In the genomic region with DNA sequence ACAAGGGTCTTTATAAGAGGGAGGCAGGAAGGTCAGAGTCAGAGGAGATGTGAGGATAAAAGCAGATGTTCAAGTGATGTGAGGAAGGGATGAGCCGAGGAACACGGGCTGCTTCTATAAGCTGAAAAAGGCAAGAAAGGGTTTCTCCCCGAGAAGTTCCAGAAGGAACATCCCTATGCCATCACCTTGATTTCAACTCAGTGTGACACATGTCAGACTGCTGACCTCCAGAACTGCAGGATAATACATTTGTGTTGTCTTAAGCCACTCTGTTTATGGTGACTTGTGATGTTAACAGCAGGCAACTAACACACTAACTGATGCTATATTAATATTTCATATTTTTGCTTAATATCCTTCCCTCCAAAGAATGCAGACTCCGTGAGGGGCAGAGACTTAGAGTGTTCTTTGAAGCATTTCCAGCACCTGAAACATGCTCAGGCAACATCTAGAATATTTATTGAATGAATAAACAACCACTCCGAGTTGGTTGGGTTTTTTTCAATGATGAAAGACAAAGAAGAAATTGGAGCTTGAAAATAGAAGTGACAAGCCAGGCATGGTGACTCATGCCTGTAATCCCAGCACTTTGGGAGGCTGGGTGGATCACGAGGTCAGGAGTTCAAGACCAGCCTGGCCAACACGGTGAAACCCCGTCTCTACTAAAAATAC, we compare ENCODE assay signal across 21 cellular contexts.
DNase-seq lines count a peak whose midpoint lies in the region; ATAC-seq, FAIRE-seq and TF ChIP-seq lines count a peak whose summit lies in the region.
"Had no signal": no experiment of that assay in that cellular context is flagged by ENCODE, and none has a peak within 500 bp of the region (broad histone marks: within the 10 kb centered on the region; RNA-seq: fewer than 3 reads in every experiment).

No MANE protein-coding gene starts in this region.

- 0 out of 3 replicates have a peak, but pooled peaks cover 3% of the 10 kb centered on the region for H3K4me1 ChIP-seq in A549
- H3K4me1 ChIP-seq: Peyer's patch had no signal

- TF ChIP-seq POLR2A in A549 (IDR thresholded peaks at IDR 0.05; ENCODE audit: low read length) (no peak), H54 (IDR thresholded peaks at IDR 0.05; ENCODE audit: low read depth, low read length) (no peak)

- no peak for TF ChIP-seq EP300 in A549 (IDR thresholded peaks at IDR 0.05)

- no peaks in the 10 kb centered on the region for H3K36me3 Mint-ChIP-seq in activated T-helper 1 cell treated with anti-CD3 and anti-CD28 coated beads, Interleukin-12 subunit alpha, Interleukin-12 subunit beta, Interleukin-2, Interleukin-4 antibody, amounts not matched to agents 30 ng/mL and 10 ng/mL and 1 ng/mL, durations not matched to agents 14 hours and 24 hours and 36 hours (ENCODE audit: low read depth)
- H3K36me3 Mint-ChIP-seq in T-cell, result no peaks in the 10 kb centered on the region
- H3K36me3 Mint-ChIP-seq: CD4-positive, alpha-beta memory T cell had no signal

- peaks cover 9% of the 10 kb centered on the region for H3K9me3 Mint-ChIP-seq in activated T-helper 1 cell treated with anti-CD3 and anti-CD28 coated beads, Interleukin-12 subunit alpha, Interleukin-12 subunit beta, Interleukin-2, Interleukin-4 antibody, amounts not matched to agents 30 ng/mL and 10 ng/mL and 1 ng/mL, durations not matched to agents 14 hours and 24 hours and 36 hours
- peaks cover 2 to 5% (median 5%) of the 10 kb centered on the region in 3 donors for H3K9me3 Mint-ChIP-seq in T-cell
- H3K9me3 Mint-ChIP-seq: CD4-positive, alpha-beta memory T cell; HFFc6 had no signal

- H3K27ac Mint-ChIP-seq in activated T-helper 1 cell treated with anti-CD3 and anti-CD28 coated beads, Interleukin-12 subunit alpha, Interleukin-12 subunit beta, Interleukin-2, Interleukin-4 antibody, amounts not matched to agents 30 ng/mL and 10 ng/mL and 1 ng/mL, durations not matched to agents 14 hours and 24 hours and 36 hours, result no peak overlapping the region
- H3K27ac Mint-ChIP-seq in T-cell, result no peak overlapping the region
- H3K27ac Mint-ChIP-seq: CD4-positive, alpha-beta memory T cell; HFFc6 had no signal

- peaks cover 11% of the 10 kb centered on the region for H3K27me3 Mint-ChIP-seq in activated T-helper 1 cell treated with anti-CD3 and anti-CD28 coated beads, Interleukin-12 subunit alpha, Interleukin-12 subunit beta, Interleukin-2, Interleukin-4 antibody, amounts not matched to agents 30 ng/mL and 10 ng/mL and 1 ng/mL, durations not matched to agents 14 hours and 24 hours and 36 hours (ENCODE audit: insufficient read depth)
- peaks cover 12 to 14% of the 10 kb centered on the region in 2 donors for H3K27me3 Mint-ChIP-seq in T-cell

- no peaks in the 10 kb centered on the region for H3K27me3 ChIP-seq in WERI-Rb-1 (ENCODE audit: insufficient read depth, low read depth, severe bottlenecking)
- H3K27me3 ChIP-seq: BLaER1, Peyer's patch had no signal

- H3K4me1 Mint-ChIP-seq in activated T-helper 1 cell treated with anti-CD3 and anti-CD28 coated beads, Interleukin-12 subunit alpha, Interleukin-12 subunit beta, Interleukin-2, Interleukin-4 antibody, amounts not matched to agents 30 ng/mL and 10 ng/mL and 1 ng/mL, durations not matched to agents 14 hours and 24 hours and 36 hours (ENCODE audit: low read depth), result no peaks in the 10 kb centered on the region
- no peaks in the 10 kb centered on the region for H3K4me1 Mint-ChIP-seq in T-cell
- H3K4me1 Mint-ChIP-seq: CD4-positive, alpha-beta memory T cell had no signal

- CTCF ChIA-PET in A549 (lab: Yijun Ruan, JAX), result no interaction called here
- CTCF ChIA-PET in T-cell (lab: Charles Lee), result no interaction called here

- 72% methylated on average over 8 of the region's 8 CpGs for WGBS in A549 (ENCODE audit: missing lambda C conversion rate)

- TF ChIP-seq CTCF in A549 (IDR thresholded peaks at IDR 0.05) (no peak), WERI-Rb-1 (IDR thresholded peaks at IDR 0.05; ENCODE audit: low read depth, low read length) (no peak)

- no peak overlapping the region for H3K4me3 Mint-ChIP-seq in activated T-helper 1 cell treated with anti-CD3 and anti-CD28 coated beads, Interleukin-12 subunit alpha, Interleukin-12 subunit beta, Interleukin-2, Interleukin-4 antibody, amounts not matched to agents 30 ng/mL and 10 ng/mL and 1 ng/mL, durations not matched to agents 14 hours and 24 hours and 36 hours
- H3K4me3 Mint-ChIP-seq in T-cell, result no peak overlapping the region
- H3K4me3 Mint-ChIP-seq: CD4-positive, alpha-beta memory T cell; HFFc6 had no signal

- FAIRE-seq in A549 (lab: Jason Lieb, UNC) (no peak), H54 (lab: Jason Lieb, UNC) (no peak)
- FAIRE-seq: A204.1 had no signal

- ATAC-seq in A549, result no peak
- ATAC-seq in T-cell (replicated peaks in 1 of 4), result no peak

- H3K4me3 ChIP-seq in A549 (no peak overlapping the region), WERI-Rb-1 (ENCODE audit: low read depth, low read length) (no peak overlapping the region)
- H3K4me3 ChIP-seq: BLaER1, Peyer's patch, SK-N-MC had no signal

- TF ChIP-seq RAD21 in A549 (conservative IDR thresholded peaks at IDR 0.05 in 1 of 2, IDR thresholded peaks at IDR 0.05 in 1 of 2), result no peak

- intact Hi-C loops in activated T-helper 1 cell treated with anti-CD3 and anti-CD28 coated beads, Interleukin-12 subunit alpha, Interleukin-12 subunit beta, Interleukin-2, Interleukin-4 antibody, amounts not matched to agents 30 ng/mL and 10 ng/mL and 1 ng/mL, durations not matched to agents 14 hours and 24 hours and 36 hours (cut with micrococcal nuclease), result no loop called here

- no peak for DNase-seq in A549 (ENCODE audit: low read depth in 1 of 2, low spot score in 1 of 2)
- DNase-seq in HPDE6-E6E7 (ENCODE audit: extremely low spot score), result peak; percentile 81
- peak; percentile 31 for DNase-seq in WERI-Rb-1
- peak; percentile 50 for DNase-seq in epithelial cell of prostate (ENCODE audit: low read depth, low spot score)
- DNase-seq in activated T-helper 1 cell treated with anti-CD3 and anti-CD28 coated beads, Interleukin-12 subunit alpha, Interleukin-12 subunit beta, Interleukin-2, Interleukin-4 antibody, amounts not matched to agents 30 ng/mL and 10 ng/mL and 1 ng/mL, durations not matched to agents 14 hours and 24 hours and 36 hours (ENCODE audit: low spot score), result no peak
- no peak for DNase-seq in T-cell
- no peak for DNase-seq in H54 (ENCODE audit: insufficient read length, low spot score)
- DNase-seq in effector CD8-positive, alpha-beta T cell (lab: John Stamatoyannopoulos, UW), result no peak
- DNase-seq: CD4-positive, alpha-beta memory T cell; HFFc6; KG1; NCI-H1417 treated with DMSO at 0.1 percent for 48 hours; NCI-H187 treated with DMSO at 0.1 percent for 48 hours; NCI-H446; NCI-H526 treated with DMSO at 0.1 percent for 48 hours; NK-92 treated with Interleukin-12 subunit alpha and Interleukin-12 subunit beta, amount 100 ng/mL, for 24 hours; Peyer's patch; Right ventricle myocardium superior had no signal

- no peaks in the 10 kb centered on the region for H3K36me3 ChIP-seq in WERI-Rb-1
- H3K36me3 ChIP-seq: BLaER1, Peyer's patch had no signal

- POLR2A ChIA-PET in A549 (lab: Yijun Ruan, JAX) (no interaction called here), T-cell (lab: Charles Lee) (no interaction called here)

- H3K27ac ChIP-seq in A549 (no peak overlapping the region), WERI-Rb-1 (no peak overlapping the region), epithelial cell of prostate (peak overlapping the region; percentile 55)
- H3K27ac ChIP-seq: BLaER1, Peyer's patch, SK-N-MC had no signal

- H3K9me3 ChIP-seq in A549 (no peaks in the 10 kb centered on the region), WERI-Rb-1 (ENCODE audit: severe bottlenecking) (no peaks in the 10 kb centered on the region)
- H3K9me3 ChIP-seq: Peyer's patch had no signal

- no peak overlapping the region for H3K4me2 ChIP-seq in A549
- H3K4me2 ChIP-seq: BLaER1 had no signal

TF ChIP-seq in A549, 52 proteins besides CTCF, POLR2A, EP300 and RAD21:
- TF ChIP-seq BHLHE40 (IDR thresholded peaks at IDR 0.05; ENCODE audit: low read depth, low read length) (no peak), MAX (IDR thresholded peaks at IDR 0.05) (no peak), CEBPB (IDR thresholded peaks at IDR 0.05) (no peak), FOSL2 (IDR thresholded peaks at IDR 0.05) (no peak), FOSL2 (CRISPR knock-in tag; IDR thresholded peaks at IDR 0.05) (0 out of 2 replicates have a peak, but pooled peaks have one; percentile 13)

Comparison
In these comparisons a context has a peak if more than half of its experiments do, and no peak if none do; other contexts are left out.
1. DNase-seq: peak in HPDE6-E6E7 (single experiment), WERI-Rb-1 (single experiment) and epithelial cell of prostate (single experiment); none in A549 (0 of 2), activated T-helper 1 cell treated with anti-CD3 and anti-CD28 coated beads, Interleukin-12 subunit alpha, Interleukin-12 subunit beta, Interleukin-2, Interleukin-4 antibody, amounts not matched to agents 30 ng/mL and 10 ng/mL and 1 ng/mL, durations not matched to agents 14 hours and 24 hours and 36 hours (single experiment), T-cell (0 of 34), H54 (single experiment) and effector CD8-positive, alpha-beta T cell (single experiment).